Comparison of ENCODE assay signal across 1 cellular context in the genomic region with DNA sequence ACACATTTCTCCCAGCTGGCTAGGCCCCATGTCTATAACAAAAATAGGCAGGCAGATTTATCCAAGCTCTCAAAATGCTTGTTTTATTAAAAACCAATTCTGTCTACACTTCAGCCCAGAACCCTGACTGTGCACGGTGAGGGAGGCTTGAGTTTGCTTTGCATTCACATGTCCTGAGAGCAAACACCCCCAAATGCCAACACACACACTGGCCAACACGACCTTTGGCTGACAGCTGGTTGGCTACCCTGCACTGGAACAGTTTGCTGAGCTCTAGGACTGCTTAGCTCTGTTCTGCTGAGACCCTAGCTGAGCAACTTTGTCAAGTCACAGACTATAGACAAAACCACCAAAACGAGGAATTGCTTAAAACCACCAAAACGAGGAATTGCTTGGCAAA.
TF ChIP-seq lines count a peak whose summit lies in the region.

No MANE protein-coding gene starts in this region.

TF ChIP-seq in HepG2, 621 proteins besides CTCF, POLR2A, EP300 and RAD21 (continued from another document and continues in another):
- TF ChIP-seq SIN3A (IDR thresholded peaks at IDR 0.05; ENCODE audit: borderline replicate concordance, low read depth, low read length) (0 out of 2 replicates have a peak, but pooled peaks have one; percentile 62), ZMAT3 (CRISPR knock-in tag; conservative IDR thresholded peaks at IDR 0.05) (no peak), PHF21A (CRISPR knock-in tag; IDR thresholded peaks at IDR 0.05) (no peak), SIX4 (CRISPR knock-in tag; IDR thresholded peaks at IDR 0.05) (no peak), EZH2 (conservative IDR thresholded peaks at IDR 0.05; ENCODE audit: low read depth, low read length) (no peak), XBP1 (CRISPR knock-in tag; IDR thresholded peaks at IDR 0.05) (no peak), ZFP82 (CRISPR knock-in tag; IDR thresholded peaks at IDR 0.05; ENCODE audit: borderline replicate concordance) (no peak), PRPF4 (IDR thresholded peaks at IDR 0.05; ENCODE audit: low read depth, low read length, poor library complexity, severe bottlenecking) (no peak), CBFB (CRISPR knock-in tag; IDR thresholded peaks at IDR 0.05) (no peak), SNAPC2 (CRISPR knock-in tag; IDR thresholded peaks at IDR 0.05) (no peak), ZNF329 (CRISPR knock-in tag; IDR thresholded peaks at IDR 0.05; ENCODE audit: low read depth) (no peak), ZBTB20 (CRISPR knock-in tag; IDR thresholded peaks at IDR 0.05; ENCODE audit: borderline replicate concordance, low read depth) (no peak), ZNF615 (CRISPR knock-in tag; IDR thresholded peaks at IDR 0.05; ENCODE audit: borderline replicate concordance) (no peak), SALL1 (CRISPR knock-in tag; IDR thresholded peaks at IDR 0.05) (peak; percentile 89), MED13 (CRISPR knock-in tag; IDR thresholded peaks at IDR 0.05) (no peak), ZMYM4 (CRISPR knock-in tag; IDR thresholded peaks at IDR 0.05) (peak; percentile 56; the same call in 1 of the 2 replicates), RFX3 (CRISPR knock-in tag; IDR thresholded peaks at IDR 0.05) (no peak), ZNF484 (CRISPR knock-in tag; IDR thresholded peaks at IDR 0.05; ENCODE audit: borderline replicate concordance, low read depth) (no peak), ATF7-NPFF (CRISPR knock-in tag; IDR thresholded peaks at IDR 0.05; ENCODE audit: low read depth) (no peak), ETV6 (CRISPR knock-in tag; conservative IDR thresholded peaks at IDR 0.05) (no peak), SOX5 (CRISPR knock-in tag; IDR thresholded peaks at IDR 0.05; ENCODE audit: borderline replicate concordance) (no peak), ZNF550 (CRISPR knock-in tag; IDR thresholded peaks at IDR 0.05; ENCODE audit: borderline replicate concordance) (no peak), MAF1 (CRISPR knock-in tag; IDR thresholded peaks at IDR 0.05; ENCODE audit: borderline replicate concordance) (no peak), CHCHD3 (CRISPR knock-in tag; IDR thresholded peaks at IDR 0.05) (no peak), KLF13 (CRISPR knock-in tag; IDR thresholded peaks at IDR 0.05) (no peak), ELF3 (CRISPR knock-in tag; IDR thresholded peaks at IDR 0.05) (0 out of 2 replicates have a peak, but pooled peaks have one; percentile 34), ZNF766 (CRISPR knock-in tag; IDR thresholded peaks at IDR 0.05; ENCODE audit: borderline replicate concordance) (no peak), MAFF (IDR thresholded peaks at IDR 0.05; ENCODE audit: low read depth, low read length) (0 out of 2 replicates have a peak, but pooled peaks have one; percentile 3), ZNF546 (CRISPR knock-in tag; conservative IDR thresholded peaks at IDR 0.05) (no peak), MIER3 (CRISPR knock-in tag; IDR thresholded peaks at IDR 0.05; ENCODE audit: borderline replicate concordance) (peak; percentile 25; the same call in 1 of the 2 replicates), ATRX (CRISPR knock-in tag; IDR thresholded peaks at IDR 0.05; ENCODE audit: borderline replicate concordance) (no peak), JUND (CRISPR knock-in tag; IDR thresholded peaks at IDR 0.05) (no peak), FOXA1 (IDR thresholded peaks at IDR 0.05) (no peak), FOXA1 (CRISPR knock-in tag; IDR thresholded peaks at IDR 0.05) (peak; percentile 82; the same call in 1 of the 2 replicates), JUN (CRISPR knock-in tag; IDR thresholded peaks at IDR 0.05) (no peak), MEIS2 (CRISPR knock-in tag; IDR thresholded peaks at IDR 0.05) (no peak; the same call in 1 of the 2 replicates), DNMT3B (CRISPR knock-in tag; conservative IDR thresholded peaks at IDR 0.05) (no peak), ZNF75D (CRISPR knock-in tag; IDR thresholded peaks at IDR 0.05; ENCODE audit: borderline replicate concordance) (no peak), NKX3-1 (CRISPR knock-in tag; IDR thresholded peaks at IDR 0.05) (no peak)
- TF ChIP-seq, protein P1, sequence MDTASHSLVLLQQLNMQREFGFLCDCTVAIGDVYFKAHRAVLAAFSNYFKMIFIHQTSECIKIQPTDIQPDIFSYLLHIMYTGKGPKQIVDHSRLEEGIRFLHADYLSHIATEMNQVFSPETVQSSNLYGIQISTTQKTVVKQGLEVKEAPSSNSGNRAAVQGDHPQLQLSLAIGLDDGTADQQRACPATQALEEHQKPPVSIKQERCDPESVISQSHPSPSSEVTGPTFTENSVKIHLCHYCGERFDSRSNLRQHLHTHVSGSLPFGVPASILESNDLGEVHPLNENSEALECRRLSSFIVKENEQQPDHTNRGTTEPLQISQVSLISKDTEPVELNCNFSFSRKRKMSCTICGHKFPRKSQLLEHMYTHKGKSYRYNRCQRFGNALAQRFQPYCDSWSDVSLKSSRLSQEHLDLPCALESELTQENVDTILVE (CRISPR knock-in tag; IDR thresholded peaks at IDR 0.05): no peak
- TF ChIP-seq, protein P2, sequence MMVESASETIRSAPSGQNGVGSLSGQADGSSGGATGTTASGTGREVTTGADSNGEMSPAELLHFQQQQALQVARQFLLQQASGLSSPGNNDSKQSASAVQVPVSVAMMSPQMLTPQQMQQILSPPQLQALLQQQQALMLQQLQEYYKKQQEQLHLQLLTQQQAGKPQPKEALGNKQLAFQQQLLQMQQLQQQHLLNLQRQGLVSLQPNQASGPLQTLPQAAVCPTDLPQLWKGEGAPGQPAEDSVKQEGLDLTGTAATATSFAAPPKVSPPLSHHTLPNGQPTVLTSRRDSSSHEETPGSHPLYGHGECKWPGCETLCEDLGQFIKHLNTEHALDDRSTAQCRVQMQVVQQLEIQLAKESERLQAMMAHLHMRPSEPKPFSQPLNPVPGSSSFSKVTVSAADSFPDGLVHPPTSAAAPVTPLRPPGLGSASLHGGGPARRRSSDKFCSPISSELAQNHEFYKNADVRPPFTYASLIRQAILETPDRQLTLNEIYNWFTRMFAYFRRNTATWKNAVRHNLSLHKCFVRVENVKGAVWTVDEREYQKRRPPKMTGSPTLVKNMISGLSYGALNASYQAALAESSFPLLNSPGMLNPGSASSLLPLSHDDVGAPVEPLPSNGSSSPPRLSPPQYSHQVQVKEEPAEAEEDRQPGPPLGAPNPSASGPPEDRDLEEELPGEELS (CRISPR knock-in tag; IDR thresholded peaks at IDR 0.05): 0 out of 2 replicates have a peak, but pooled peaks have one; percentile 23
- TF ChIP-seq, protein P3, sequence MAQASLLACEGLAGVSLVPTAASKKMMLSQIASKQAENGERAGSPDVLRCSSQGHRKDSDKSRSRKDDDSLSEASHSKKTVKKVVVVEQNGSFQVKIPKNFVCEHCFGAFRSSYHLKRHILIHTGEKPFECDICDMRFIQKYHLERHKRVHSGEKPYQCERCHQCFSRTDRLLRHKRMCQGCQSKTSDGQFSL (CRISPR knock-in tag; IDR thresholded peaks at IDR 0.05): no peak
- TF ChIP-seq, protein P4, sequence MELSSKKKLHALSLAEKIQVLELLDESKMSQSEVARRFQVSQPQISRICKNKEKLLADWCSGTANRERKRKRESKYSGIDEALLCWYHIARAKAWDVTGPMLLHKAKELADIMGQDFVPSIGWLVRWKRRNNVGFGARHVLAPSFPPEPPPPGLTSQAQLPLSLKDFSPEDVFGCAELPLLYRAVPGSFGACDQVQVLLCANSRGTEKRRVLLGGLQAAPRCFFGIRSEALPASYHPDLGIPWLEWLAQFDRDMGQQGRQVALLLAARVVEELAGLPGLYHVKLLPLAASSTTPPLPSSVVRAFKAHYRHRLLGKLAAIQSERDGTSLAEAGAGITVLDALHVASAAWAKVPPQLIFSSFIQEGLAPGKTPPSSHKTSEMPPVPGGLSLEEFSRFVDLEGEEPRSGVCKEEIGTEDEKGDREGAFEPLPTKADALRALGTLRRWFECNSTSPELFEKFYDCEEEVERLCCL (CRISPR knock-in tag; IDR thresholded peaks at IDR 0.05; ENCODE audit: borderline replicate concordance): no peak
- TF ChIP-seq, protein P5, sequence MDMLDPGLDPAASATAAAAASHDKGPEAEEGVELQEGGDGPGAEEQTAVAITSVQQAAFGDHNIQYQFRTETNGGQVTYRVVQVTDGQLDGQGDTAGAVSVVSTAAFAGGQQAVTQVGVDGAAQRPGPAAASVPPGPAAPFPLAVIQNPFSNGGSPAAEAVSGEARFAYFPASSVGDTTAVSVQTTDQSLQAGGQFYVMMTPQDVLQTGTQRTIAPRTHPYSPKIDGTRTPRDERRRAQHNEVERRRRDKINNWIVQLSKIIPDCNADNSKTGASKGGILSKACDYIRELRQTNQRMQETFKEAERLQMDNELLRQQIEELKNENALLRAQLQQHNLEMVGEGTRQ (IDR thresholded peaks at IDR 0.05; ENCODE audit: low read depth, low read length): no peak
- TF ChIP-seq, protein P5 (CRISPR knock-in tag; IDR thresholded peaks at IDR 0.05; ENCODE audit: borderline replicate concordance): no peak
- TF ChIP-seq, protein P6, sequence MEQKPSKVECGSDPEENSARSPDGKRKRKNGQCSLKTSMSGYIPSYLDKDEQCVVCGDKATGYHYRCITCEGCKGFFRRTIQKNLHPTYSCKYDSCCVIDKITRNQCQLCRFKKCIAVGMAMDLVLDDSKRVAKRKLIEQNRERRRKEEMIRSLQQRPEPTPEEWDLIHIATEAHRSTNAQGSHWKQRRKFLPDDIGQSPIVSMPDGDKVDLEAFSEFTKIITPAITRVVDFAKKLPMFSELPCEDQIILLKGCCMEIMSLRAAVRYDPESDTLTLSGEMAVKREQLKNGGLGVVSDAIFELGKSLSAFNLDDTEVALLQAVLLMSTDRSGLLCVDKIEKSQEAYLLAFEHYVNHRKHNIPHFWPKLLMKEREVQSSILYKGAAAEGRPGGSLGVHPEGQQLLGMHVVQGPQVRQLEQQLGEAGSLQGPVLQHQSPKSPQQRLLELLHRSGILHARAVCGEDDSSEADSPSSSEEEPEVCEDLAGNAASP (CRISPR knock-in tag; IDR thresholded peaks at IDR 0.05; ENCODE audit: borderline replicate concordance): peak; percentile 13; the same call in 1 of the 2 replicates
- TF ChIP-seq, protein P7, sequence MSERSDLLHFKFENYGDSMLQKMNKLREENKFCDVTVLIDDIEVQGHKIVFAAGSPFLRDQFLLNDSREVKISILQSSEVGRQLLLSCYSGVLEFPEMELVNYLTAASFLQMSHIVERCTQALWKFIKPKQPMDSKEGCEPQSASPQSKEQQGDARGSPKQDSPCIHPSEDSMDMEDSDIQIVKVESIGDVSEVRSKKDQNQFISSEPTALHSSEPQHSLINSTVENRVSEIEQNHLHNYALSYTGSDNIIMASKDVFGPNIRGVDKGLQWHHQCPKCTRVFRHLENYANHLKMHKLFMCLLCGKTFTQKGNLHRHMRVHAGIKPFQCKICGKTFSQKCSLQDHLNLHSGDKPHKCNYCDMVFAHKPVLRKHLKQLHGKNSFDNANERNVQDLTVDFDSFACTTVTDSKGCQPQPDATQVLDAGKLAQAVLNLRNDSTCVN (CRISPR knock-in tag; IDR thresholded peaks at IDR 0.05; ENCODE audit: borderline replicate concordance): 0 out of 2 replicates have a peak, but pooled peaks have one; percentile 69
- TF ChIP-seq, protein P8, sequence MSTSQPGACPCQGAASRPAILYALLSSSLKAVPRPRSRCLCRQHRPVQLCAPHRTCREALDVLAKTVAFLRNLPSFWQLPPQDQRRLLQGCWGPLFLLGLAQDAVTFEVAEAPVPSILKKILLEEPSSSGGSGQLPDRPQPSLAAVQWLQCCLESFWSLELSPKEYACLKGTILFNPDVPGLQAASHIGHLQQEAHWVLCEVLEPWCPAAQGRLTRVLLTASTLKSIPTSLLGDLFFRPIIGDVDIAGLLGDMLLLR (CRISPR knock-in tag; IDR thresholded peaks at IDR 0.05): no peak
- TF ChIP-seq, protein P9, sequence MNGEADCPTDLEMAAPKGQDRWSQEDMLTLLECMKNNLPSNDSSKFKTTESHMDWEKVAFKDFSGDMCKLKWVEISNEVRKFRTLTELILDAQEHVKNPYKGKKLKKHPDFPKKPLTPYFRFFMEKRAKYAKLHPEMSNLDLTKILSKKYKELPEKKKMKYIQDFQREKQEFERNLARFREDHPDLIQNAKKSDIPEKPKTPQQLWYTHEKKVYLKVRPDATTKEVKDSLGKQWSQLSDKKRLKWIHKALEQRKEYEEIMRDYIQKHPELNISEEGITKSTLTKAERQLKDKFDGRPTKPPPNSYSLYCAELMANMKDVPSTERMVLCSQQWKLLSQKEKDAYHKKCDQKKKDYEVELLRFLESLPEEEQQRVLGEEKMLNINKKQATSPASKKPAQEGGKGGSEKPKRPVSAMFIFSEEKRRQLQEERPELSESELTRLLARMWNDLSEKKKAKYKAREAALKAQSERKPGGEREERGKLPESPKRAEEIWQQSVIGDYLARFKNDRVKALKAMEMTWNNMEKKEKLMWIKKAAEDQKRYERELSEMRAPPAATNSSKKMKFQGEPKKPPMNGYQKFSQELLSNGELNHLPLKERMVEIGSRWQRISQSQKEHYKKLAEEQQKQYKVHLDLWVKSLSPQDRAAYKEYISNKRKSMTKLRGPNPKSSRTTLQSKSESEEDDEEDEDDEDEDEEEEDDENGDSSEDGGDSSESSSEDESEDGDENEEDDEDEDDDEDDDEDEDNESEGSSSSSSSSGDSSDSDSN (CRISPR knock-in tag; IDR thresholded peaks at IDR 0.05): 0 out of 2 replicates have a peak, but pooled peaks have one; percentile 22
- TF ChIP-seq, protein P10, sequence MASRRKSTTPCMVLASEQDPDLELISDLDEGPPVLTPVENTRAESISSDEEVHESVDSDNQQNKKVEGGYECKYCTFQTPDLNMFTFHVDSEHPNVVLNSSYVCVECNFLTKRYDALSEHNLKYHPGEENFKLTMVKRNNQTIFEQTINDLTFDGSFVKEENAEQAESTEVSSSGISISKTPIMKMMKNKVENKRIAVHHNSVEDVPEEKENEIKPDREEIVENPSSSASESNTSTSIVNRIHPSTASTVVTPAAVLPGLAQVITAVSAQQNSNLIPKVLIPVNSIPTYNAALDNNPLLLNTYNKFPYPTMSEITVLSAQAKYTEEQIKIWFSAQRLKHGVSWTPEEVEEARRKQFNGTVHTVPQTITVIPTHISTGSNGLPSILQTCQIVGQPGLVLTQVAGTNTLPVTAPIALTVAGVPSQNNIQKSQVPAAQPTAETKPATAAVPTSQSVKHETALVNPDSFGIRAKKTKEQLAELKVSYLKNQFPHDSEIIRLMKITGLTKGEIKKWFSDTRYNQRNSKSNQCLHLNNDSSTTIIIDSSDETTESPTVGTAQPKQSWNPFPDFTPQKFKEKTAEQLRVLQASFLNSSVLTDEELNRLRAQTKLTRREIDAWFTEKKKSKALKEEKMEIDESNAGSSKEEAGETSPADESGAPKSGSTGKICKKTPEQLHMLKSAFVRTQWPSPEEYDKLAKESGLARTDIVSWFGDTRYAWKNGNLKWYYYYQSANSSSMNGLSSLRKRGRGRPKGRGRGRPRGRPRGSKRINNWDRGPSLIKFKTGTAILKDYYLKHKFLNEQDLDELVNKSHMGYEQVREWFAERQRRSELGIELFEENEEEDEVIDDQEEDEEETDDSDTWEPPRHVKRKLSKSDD (CRISPR knock-in tag; IDR thresholded peaks at IDR 0.05; ENCODE audit: low read depth): no peak
